Comparison of ENCODE assay signal across 11 cellular contexts in the genomic region with DNA sequence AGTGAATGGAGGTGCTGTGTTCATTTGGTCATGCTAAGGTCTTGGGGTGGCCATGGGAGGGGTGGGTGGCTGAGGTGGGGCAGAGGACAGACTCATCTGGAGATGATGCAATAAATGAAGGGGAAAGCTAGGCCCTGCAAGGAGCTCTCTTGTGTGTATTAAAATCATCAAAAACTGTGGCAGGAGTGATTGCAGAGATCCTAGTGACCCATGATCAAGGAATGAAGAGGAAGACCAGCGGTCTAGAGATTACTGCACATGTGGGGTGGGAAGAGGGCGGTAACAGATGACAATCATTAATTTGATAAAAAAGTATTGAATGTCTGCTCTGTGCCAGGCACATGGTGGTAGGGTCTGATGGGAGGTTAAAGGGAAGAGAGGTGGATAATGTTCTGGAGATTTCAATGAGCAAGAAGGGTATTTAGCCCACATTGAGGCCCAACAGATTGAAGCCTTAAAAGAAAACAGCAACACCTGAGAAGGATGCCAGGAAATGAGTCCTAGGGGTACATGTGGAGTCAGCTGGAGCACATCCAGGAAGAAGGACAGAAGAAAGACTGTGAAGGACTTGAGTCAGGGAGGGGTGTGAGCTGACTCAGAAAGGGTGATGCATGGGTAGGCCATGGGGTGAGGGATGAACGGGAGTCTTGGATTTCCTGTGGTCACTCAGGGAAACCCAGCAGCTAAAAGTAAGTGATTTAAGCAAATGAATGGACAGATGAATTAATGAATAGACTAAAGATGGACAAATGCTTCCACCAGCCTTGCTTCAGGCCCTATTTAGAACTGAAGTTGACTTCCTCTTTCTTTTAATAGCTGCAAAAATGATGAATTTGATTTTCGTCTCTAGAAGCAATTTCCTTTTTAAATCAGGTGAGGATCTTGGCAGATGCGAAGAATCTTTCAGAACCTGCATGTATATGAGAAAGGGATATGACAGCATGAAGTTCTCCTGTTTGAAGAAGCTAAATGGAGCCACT.
DNase-seq lines count a peak whose midpoint lies in the region; ATAC-seq and TF ChIP-seq lines count a peak whose summit lies in the region.
"Had no signal": no experiment of that assay in that cellular context is flagged by ENCODE, and none has a peak within 500 bp of the region (broad histone marks: within the 10 kb centered on the region; RNA-seq: fewer than 3 reads in every experiment).

No MANE protein-coding gene starts in this region.

- H3K9me3 ChIP-seq in tibial nerve (peaks cover 0 to 20% (median 0%) of the 10 kb centered on the region in 4 donors), upper lobe of right lung (no peaks in the 10 kb centered on the region)
- H3K9me3 ChIP-seq in CD4-positive, alpha-beta T cell (ENCODE audit: control insufficient read depth, low read length): no peaks in the 10 kb centered on the region

- peaks cover 13% of the 10 kb centered on the region for H3K9me3 Mint-ChIP-seq in CD4-positive, alpha-beta T cell

- H3K4me1 ChIP-seq in tibial nerve: no peaks in the 10 kb centered on the region
- no peaks in the 10 kb centered on the region for H3K4me1 ChIP-seq in upper lobe of right lung

- POLR2A ChIA-PET in CD4-positive, alpha-beta T cell (lab: Charles Lee): no interaction called here

- H3K27ac ChIP-seq in tibial nerve (no peak overlapping the region), upper lobe of right lung (no peak overlapping the region)
- no peak overlapping the region for H3K27ac ChIP-seq in CD4-positive, alpha-beta T cell (ENCODE audit: low read depth, low read length)

- intact Hi-C loops in CD4-positive, alpha-beta T cell (cut with DNase I, micrococcal nuclease): no loop called here
- intact Hi-C loops in upper lobe of right lung (cut with DNase I): no loop called here

- H3K27me3 ChIP-seq in tibial nerve: no peaks in the 10 kb centered on the region
- H3K27me3 ChIP-seq in CD4-positive, alpha-beta T cell (ENCODE audit: control insufficient read depth, insufficient read depth, low read length): no peaks in the 10 kb centered on the region
- H3K27me3 ChIP-seq in upper lobe of right lung: no peaks in the 10 kb centered on the region

- TF ChIP-seq EP300 in tibial nerve (IDR thresholded peaks at IDR 0.05): no peak

- H3K4me1 Mint-ChIP-seq in CD4-positive, alpha-beta T cell (ENCODE audit: low read depth): no peaks in the 10 kb centered on the region

- ATAC-seq in CD4-positive, alpha-beta T cell (ENCODE audit: poor library complexity): no peak
- no peak for ATAC-seq in upper lobe of right lung

- in situ Hi-C loops in astrocyte of the cerebellum (cut with HindIII; ENCODE audit: low sequenced_read_pairs): no loop called here

- H3K4me3 ChIP-seq in astrocyte of the cerebellum (ENCODE audit: low read depth, low read length): no peak overlapping the region
- H3K4me3 ChIP-seq in tibial nerve: no peak overlapping the region
- no peak overlapping the region for H3K4me3 ChIP-seq in upper lobe of right lung

- H3K36me3 ChIP-seq in tibial nerve: no peaks in the 10 kb centered on the region
- H3K36me3 ChIP-seq in upper lobe of right lung: no peaks in the 10 kb centered on the region

- 63 to 64% methylated on average over 5 of the region's 5 CpGs for WGBS in tibial nerve, 2 donors

- no peak for TF ChIP-seq POLR2A in tibial nerve (IDR thresholded peaks at IDR 0.05)

- peak; percentile 92 for DNase-seq in Daoy (ENCODE audit: low read depth)
- peak; percentile 99 for DNase-seq in M059J (ENCODE audit: low read depth)
- DNase-seq in astrocyte of the cerebellum (ENCODE audit: low read depth): peak; percentile 23
- peak; percentile 82 for DNase-seq in kidney glomerular epithelial cell (lab: John Stamatoyannopoulos, UW)
- DNase-seq in tibial nerve (ENCODE audit: low spot score in 2 of 2): no peak
- no peak for DNase-seq in CD4-positive, alpha-beta T cell
- no peak for DNase-seq in upper lobe of right lung
- DNase-seq in NCI-H2107 treated with DMSO at 0.1 percent for 48 hours (lab: John Stamatoyannopoulos, UW; ENCODE audit: unreplicated experiment): no peak
- DNase-seq: amniotic stem cell; NCI-H1436 treated with DMSO at 0.1 percent for 48 hours; stimulated activated CD8-positive, alpha-beta memory T cell treated with anti-CD3 and anti-CD28 coated beads, Interleukin-4, amount 100 ng/mL, for 48 hours had no signal

- CTCF ChIA-PET in CD4-positive, alpha-beta T cell (lab: Charles Lee): interaction anchor here (0.7 kb wide), 1 partner anchor 18 kb away, joined by 3 read pairs; no protein-coding TSS in a partner anchor

- H3K27me3 Mint-ChIP-seq in CD4-positive, alpha-beta T cell: no peaks in the 10 kb centered on the region

- TF ChIP-seq CTCF in astrocyte of the cerebellum (IDR thresholded peaks at IDR 0.05; ENCODE audit: low read depth, low read length, missing control alignments) (no peak), tibial nerve (IDR thresholded peaks at IDR 0.05) (no peak), upper lobe of right lung (IDR thresholded peaks at IDR 0.05) (no peak)
- TF ChIP-seq CTCF in CD4-positive, alpha-beta T cell (IDR thresholded peaks at IDR 0.05): no peak

- no peak overlapping the region for H3K27ac Mint-ChIP-seq in CD4-positive, alpha-beta T cell

- H3K4me3 Mint-ChIP-seq in CD4-positive, alpha-beta T cell: no peak overlapping the region

- H3K36me3 Mint-ChIP-seq in CD4-positive, alpha-beta T cell (ENCODE audit: low read depth): no peaks in the 10 kb centered on the region

Comparison
In these comparisons a context has a peak if more than half of its experiments do, and no peak if none do; other contexts are left out.
1. DNase-seq: peak in Daoy (single experiment), M059J (single experiment), astrocyte of the cerebellum (single experiment) and kidney glomerular epithelial cell (single experiment); none in tibial nerve (0 of 2), CD4-positive, alpha-beta T cell (0 of 10), upper lobe of right lung (single experiment) and NCI-H2107 treated with DMSO at 0.1 percent for 48 hours (single experiment).